Comparison of ENCODE assay signal across 2 cellular contexts in the genomic region with DNA sequence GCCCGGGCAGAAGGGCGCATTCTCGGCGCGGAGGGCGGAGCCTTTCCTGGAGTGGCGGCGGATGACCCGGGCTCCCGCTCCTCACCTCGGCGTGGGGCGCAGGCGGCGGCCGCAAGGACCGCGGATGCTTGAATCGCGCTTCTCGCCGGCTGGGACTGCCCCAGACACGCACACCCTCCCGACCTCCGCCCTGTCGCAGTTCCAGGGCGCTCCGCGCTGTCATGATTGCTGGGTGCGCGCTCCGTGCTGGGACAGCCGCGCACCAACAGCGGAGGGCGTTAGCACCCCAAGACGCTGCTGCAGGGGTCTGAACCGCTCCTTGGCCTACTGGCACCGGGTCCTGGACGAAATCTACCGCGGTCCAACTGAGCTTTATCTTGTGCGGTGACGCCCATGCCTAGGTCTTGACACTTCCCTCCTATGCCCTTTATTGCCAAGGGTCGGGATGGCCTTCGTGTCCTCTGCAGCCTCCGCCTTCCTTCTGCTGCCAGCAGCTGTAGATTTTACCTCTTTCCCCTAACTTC.
TF ChIP-seq lines count a peak whose summit lies in the region.

No MANE protein-coding gene starts in this region.

TF ChIP-seq in SK-N-SH, 30 proteins besides CTCF, POLR2A, EP300 and RAD21 (continued from another document):
- no peak for TF ChIP-seq REST (IDR thresholded peaks at IDR 0.05; ENCODE audit: low read depth, low read length)

TF ChIP-seq in SK-N-SH treated with all-trans-retinoic acid at 6 μM for 48 hours, 23 proteins besides CTCF, POLR2A, EP300 and RAD21 (continued from another document):
- TF ChIP-seq, protein P1, sequence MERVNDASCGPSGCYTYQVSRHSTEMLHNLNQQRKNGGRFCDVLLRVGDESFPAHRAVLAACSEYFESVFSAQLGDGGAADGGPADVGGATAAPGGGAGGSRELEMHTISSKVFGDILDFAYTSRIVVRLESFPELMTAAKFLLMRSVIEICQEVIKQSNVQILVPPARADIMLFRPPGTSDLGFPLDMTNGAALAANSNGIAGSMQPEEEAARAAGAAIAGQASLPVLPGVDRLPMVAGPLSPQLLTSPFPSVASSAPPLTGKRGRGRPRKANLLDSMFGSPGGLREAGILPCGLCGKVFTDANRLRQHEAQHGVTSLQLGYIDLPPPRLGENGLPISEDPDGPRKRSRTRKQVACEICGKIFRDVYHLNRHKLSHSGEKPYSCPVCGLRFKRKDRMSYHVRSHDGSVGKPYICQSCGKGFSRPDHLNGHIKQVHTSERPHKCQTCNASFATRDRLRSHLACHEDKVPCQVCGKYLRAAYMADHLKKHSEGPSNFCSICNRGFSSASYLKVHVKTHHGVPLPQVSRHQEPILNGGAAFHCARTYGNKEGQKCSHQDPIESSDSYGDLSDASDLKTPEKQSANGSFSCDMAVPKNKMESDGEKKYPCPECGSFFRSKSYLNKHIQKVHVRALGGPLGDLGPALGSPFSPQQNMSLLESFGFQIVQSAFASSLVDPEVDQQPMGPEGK (CRISPR knock-in tag; IDR thresholded peaks at IDR 0.05; ENCODE audit: borderline replicate concordance): no peak
- TF ChIP-seq, protein P2, sequence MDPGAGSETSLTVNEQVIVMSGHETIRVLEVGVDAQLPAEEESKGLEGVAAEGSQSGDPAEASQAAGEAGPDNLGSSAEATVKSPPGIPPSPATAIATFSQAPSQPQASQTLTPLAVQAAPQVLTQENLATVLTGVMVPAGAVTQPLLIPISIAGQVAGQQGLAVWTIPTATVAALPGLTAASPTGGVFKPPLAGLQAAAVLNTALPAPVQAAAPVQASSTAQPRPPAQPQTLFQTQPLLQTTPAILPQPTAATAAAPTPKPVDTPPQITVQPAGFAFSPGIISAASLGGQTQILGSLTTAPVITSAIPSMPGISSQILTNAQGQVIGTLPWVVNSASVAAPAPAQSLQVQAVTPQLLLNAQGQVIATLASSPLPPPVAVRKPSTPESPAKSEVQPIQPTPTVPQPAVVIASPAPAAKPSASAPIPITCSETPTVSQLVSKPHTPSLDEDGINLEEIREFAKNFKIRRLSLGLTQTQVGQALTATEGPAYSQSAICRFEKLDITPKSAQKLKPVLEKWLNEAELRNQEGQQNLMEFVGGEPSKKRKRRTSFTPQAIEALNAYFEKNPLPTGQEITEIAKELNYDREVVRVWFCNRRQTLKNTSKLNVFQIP (CRISPR knock-in tag; IDR thresholded peaks at IDR 0.05; ENCODE audit: borderline replicate concordance, low read depth): no peak
- TF ChIP-seq GLIS3 (CRISPR knock-in tag; IDR thresholded peaks at IDR 0.05): no peak
- no peak for TF ChIP-seq SNAI2 (CRISPR knock-in tag; IDR thresholded peaks at IDR 0.05)
TF ChIP-seq in SK-N-SH treated with all-trans-retinoic acid at 6 μM for 48 hours: peak in this region for 0.
